27 cellular contexts compared by ENCODE assay signal in genomic region chr2:207762146-207762545, GRCh38. TPM values are rescaled to one million over a fixed set of nuclear protein-coding genes. Genes with fewer than 3 reads are reported as not detected.
DNase-seq lines count a peak whose midpoint lies in the region; ATAC-seq, FAIRE-seq and TF ChIP-seq lines count a peak whose summit lies in the region.
"Had no signal": no experiment of that assay in that cellular context is flagged by ENCODE, and none has a peak within 500 bp of the region (broad histone marks: within the 10 kb centered on the region; RNA-seq: fewer than 3 reads in every experiment).

No MANE protein-coding gene starts in this region.

- TF ChIP-seq EP300 in HepG2 (IDR thresholded peaks at IDR 0.05; ENCODE audit: low read depth in 2 of 2, low read length in 2 of 2) (no peak), HepG2 (CRISPR knock-in tag; IDR thresholded peaks at IDR 0.05; ENCODE audit: borderline replicate concordance) (no peak)

- H3K9ac ChIP-seq in HepG2 (ENCODE audit: insufficient read depth, low read depth, low read length) = no peak overlapping the region
- H3K9ac ChIP-seq in adipocyte (ENCODE audit: low read length) = no peak overlapping the region
- no peak overlapping the region for H3K9ac ChIP-seq in mesendoderm (ENCODE audit: low read length)

- BruUV-seq in HepG2 (replicated peaks; lab: Mats Ljungman, UMichigan) = no TSS peak

- POLR2A ChIA-PET in HepG2 (lab: Yijun Ruan, JAX) = interaction anchor here (0.8 to 2.1 kb wide), 6 partner anchors 12 to 174 kb away, joined by 3 to 27 read pairs (median 3); no protein-coding TSS in a partner anchor

- H3K79me1 ChIP-seq in mesendoderm (ENCODE audit: low read length) = peaks cover 8% of the 10 kb centered on the region

- H2BK5ac ChIP-seq in mesendoderm (ENCODE audit: low read length) = no peak overlapping the region

- H3K4me1 ChIP-seq in HepG2 (ENCODE audit: insufficient read depth, low read length) (peaks cover 61% of the 10 kb centered on the region), right lobe of liver (peaks cover 0 to 43% (median 15%) of the 10 kb centered on the region in 4 donors), adipocyte (ENCODE audit: control insufficient read depth, insufficient read depth, low read length) (peaks cover 16% of the 10 kb centered on the region), mesendoderm (ENCODE audit: control insufficient read depth, low read depth, low read length) (peaks cover 13% of the 10 kb centered on the region), prostate gland (replicated peaks) (peaks cover 12% of the 10 kb centered on the region)
- H3K4me1 ChIP-seq: SJSA1 had no signal

- no peak overlapping the region for H3K27ac Mint-ChIP-seq in stimulated activated effector memory CD8-positive, alpha-beta T cell treated with anti-CD3 and anti-CD28 coated beads, Interleukin-12 subunit alpha, Interleukin-12 subunit beta, amount 100 ng/mL, for 72 hours
- H3K27ac Mint-ChIP-seq: CD8-positive, alpha-beta T cell; IgD-negative memory B cell had no signal

- DNase-seq in HepG2 (ENCODE audit: low spot score) (no peak), right lobe of liver (no peak), adipocyte (ENCODE audit: low read depth) (peak; percentile 19), mesendoderm (peak; percentile 56), NCI-H2227 (lab: John Stamatoyannopoulos, UW; ENCODE audit: unreplicated experiment) (no peak), prostate gland (ENCODE audit: low spot score) (no peak), AML-193 (lab: John Stamatoyannopoulos, UW) (no peak)
- DNase-seq in stimulated activated effector memory CD8-positive, alpha-beta T cell treated with anti-CD3 and anti-CD28 coated beads, Interleukin-12 subunit alpha, Interleukin-12 subunit beta, amount 100 ng/mL, for 72 hours (ENCODE audit: low spot score in 2 of 2) = no peak
- DNase-seq: ACHN; CD8-positive, alpha-beta T cell; DMS53; EL; H7; Karpas-422; MV-4-11; NCI-H1694; NCI-H2081 treated with DMSO at 0.1 percent for 48 hours; NCI-H2171 treated with DMSO at 0.1 percent for 48 hours; NCI-H446 treated with DMSO at 0.1 percent for 48 hours; OCI-M1 had no signal

- no peak overlapping the region for H3K23ac ChIP-seq in mesendoderm (ENCODE audit: low read length)

- no peak overlapping the region for H3K56ac ChIP-seq in mesendoderm (ENCODE audit: low read length)

- no peak for TF ChIP-seq RAD21 in HepG2 (CRISPR knock-in tag; IDR thresholded peaks at IDR 0.05)

- H3K4me3 ChIP-seq in HepG2 (replicated peaks in 1 of 3; ENCODE audit: insufficient read depth in 1 of 3, low read depth in 2 of 3, low read length in 3 of 3) = no peak overlapping the region
- no peak overlapping the region for H3K4me3 ChIP-seq in right lobe of liver
- no peak overlapping the region for H3K4me3 ChIP-seq in adipocyte (ENCODE audit: low read length)
- H3K4me3 ChIP-seq in mesendoderm (ENCODE audit: low read length) = no peak overlapping the region
- no peak overlapping the region for H3K4me3 ChIP-seq in prostate gland
- H3K4me3 ChIP-seq: BLaER1 treated with 17β-estradiol and CSF1 and Interleukin-3, amounts not matched to agents 10 nM and 100 nM; SJSA1 had no signal

- in situ Hi-C loops in HepG2 (cut with HindIII; ENCODE audit: extremely low pct_ligation_motif_present, low pct_unique_long_range_greater_than_20kb) = no loop called here

- H3K4ac ChIP-seq in mesendoderm (ENCODE audit: low read depth, low read length) = no peak overlapping the region

- H3K36me3 ChIP-seq in HepG2 (replicated peaks in 1 of 2; ENCODE audit: control insufficient read depth in 1 of 2, insufficient read depth in 2 of 2, low read length in 2 of 2) (peaks cover 15 to 60% of the 10 kb centered on the region in 2 experiments), right lobe of liver (peaks cover 0 to 35% (median 4%) of the 10 kb centered on the region in 4 donors), adipocyte (ENCODE audit: control insufficient read depth, insufficient read depth, low read length, severe bottlenecking) (peaks cover 35% of the 10 kb centered on the region), mesendoderm (ENCODE audit: control insufficient read depth, insufficient read depth, low read length) (peaks cover 2% of the 10 kb centered on the region), prostate gland (no peaks in the 10 kb centered on the region)

- TF ChIP-seq CTCF in HepG2 (CRISPR knock-in tag; IDR thresholded peaks at IDR 0.05) (no peak), right lobe of liver (IDR thresholded peaks at IDR 0.05) (no peak), prostate gland (IDR thresholded peaks at IDR 0.05) (no peak)

- no peak for TF ChIP-seq POLR2A in HepG2 (IDR thresholded peaks at IDR 0.05; ENCODE audit: insufficient read depth in 1 of 2, low read depth in 2 of 2, low read length in 2 of 2)
- TF ChIP-seq POLR2A in right lobe of liver (IDR thresholded peaks at IDR 0.05) = no peak
- TF ChIP-seq POLR2A in prostate gland (IDR thresholded peaks at IDR 0.05) = no peak

- ATAC-seq in HepG2 = no peak
- no peak for ATAC-seq in right lobe of liver
- ATAC-seq in stimulated activated effector memory CD8-positive, alpha-beta T cell treated with anti-CD3 and anti-CD28 coated beads, Interleukin-12 subunit alpha, Interleukin-12 subunit beta, amount 100 ng/mL, for 72 hours = no peak
- ATAC-seq: CD8-positive, alpha-beta T cell; Right ventricle myocardium inferior had no signal

- intact Hi-C loops in HepG2 (cut with micrococcal nuclease; ENCODE audit: unreplicated experiment) = no loop called here
- intact Hi-C loops in right lobe of liver (cut with DNase I) = loop anchor here in 1 of 2 donors (10.0 kb wide), 1 partner anchor 213 kb away; no protein-coding TSS in a partner anchor
- intact Hi-C loops in prostate gland (cut with DNase I) = no loop called here

- no peaks in the 10 kb centered on the region for H3K9me3 ChIP-seq in HepG2 (ENCODE audit: low read length)
- H3K9me3 ChIP-seq in right lobe of liver = no peaks in the 10 kb centered on the region
- H3K9me3 ChIP-seq in adipocyte (ENCODE audit: control insufficient read depth, low read length) = no peaks in the 10 kb centered on the region
- no peaks in the 10 kb centered on the region for H3K9me3 ChIP-seq in prostate gland
- H3K9me3 ChIP-seq: SJSA1 had no signal

- no peak for FAIRE-seq in HepG2 (lab: Jason Lieb, UNC)
- FAIRE-seq: D721Med had no signal

- H3K79me2 ChIP-seq in HepG2 (ENCODE audit: insufficient read depth, low read length) (peaks cover 61% of the 10 kb centered on the region), mesendoderm (ENCODE audit: control insufficient read depth, insufficient read depth, low read length) (peaks cover 35% of the 10 kb centered on the region)

- H3K4me3 Mint-ChIP-seq in stimulated activated effector memory CD8-positive, alpha-beta T cell treated with anti-CD3 and anti-CD28 coated beads, Interleukin-12 subunit alpha, Interleukin-12 subunit beta, amount 100 ng/mL, for 72 hours = no peak overlapping the region
- H3K4me3 Mint-ChIP-seq: CD8-positive, alpha-beta T cell; IgD-negative memory B cell had no signal

- no peak overlapping the region for H4K8ac ChIP-seq in mesendoderm (ENCODE audit: low read depth, low read length)

- H3K4me2 ChIP-seq in HepG2 (ENCODE audit: low read depth, low read length) = no peak overlapping the region
- H3K4me2 ChIP-seq in mesendoderm (ENCODE audit: low read length) = no peak overlapping the region
- H3K4me2 ChIP-seq: BLaER1 treated with 17β-estradiol and CSF1 and Interleukin-3, amounts not matched to agents 10 nM and 100 nM had no signal

- H3K4me1 Mint-ChIP-seq in stimulated activated effector memory CD8-positive, alpha-beta T cell treated with anti-CD3 and anti-CD28 coated beads, Interleukin-12 subunit alpha, Interleukin-12 subunit beta, amount 100 ng/mL, for 72 hours = peaks cover 3% of the 10 kb centered on the region

- H2AK5ac ChIP-seq in mesendoderm (ENCODE audit: low read length) = no peak overlapping the region

- peaks cover 2% of the 10 kb centered on the region for H3K36me3 Mint-ChIP-seq in stimulated activated effector memory CD8-positive, alpha-beta T cell treated with anti-CD3 and anti-CD28 coated beads, Interleukin-12 subunit alpha, Interleukin-12 subunit beta, amount 100 ng/mL, for 72 hours
- H3K36me3 Mint-ChIP-seq: CD8-positive, alpha-beta T cell; IgD-negative memory B cell had no signal

- WGBS in HepG2 (ENCODE audit: low lambda C conversion rate) = 94% methylated on average over 8 of the region's 8 CpGs
- 90% methylated on average over 5 of the region's 8 CpGs for WGBS in right lobe of liver (ENCODE audit: insufficient coverage, low coverage, low lambda C conversion rate, missing lambda C conversion rate)
- no CpG with 5 or more reads among the region's 8 CpGs for WGBS in mesendoderm (ENCODE audit: extremely low coverage, insufficient coverage, low lambda C conversion rate)
- 96% methylated on average over 8 of the region's 8 CpGs for WGBS in prostate gland

- CTCF ChIA-PET in HepG2 (lab: Yijun Ruan, JAX; ENCODE audit: low intra/inter-chr PET ratio, low total read pairs) = no interaction called here

- H3K9me3 Mint-ChIP-seq in stimulated activated effector memory CD8-positive, alpha-beta T cell treated with anti-CD3 and anti-CD28 coated beads, Interleukin-12 subunit alpha, Interleukin-12 subunit beta, amount 100 ng/mL, for 72 hours = no peaks in the 10 kb centered on the region
- H3K9me3 Mint-ChIP-seq: CD8-positive, alpha-beta T cell; IgD-negative memory B cell had no signal

- H3K18ac ChIP-seq in mesendoderm (ENCODE audit: low read length) = no peak overlapping the region

- no peaks in the 10 kb centered on the region; a peak in 1 of 5 replicates for H3K27me3 ChIP-seq in HepG2 (ENCODE audit: control insufficient read depth in 1 of 2, insufficient read depth in 2 of 2, low read length in 2 of 2)
- no peaks in the 10 kb centered on the region for H3K27me3 ChIP-seq in right lobe of liver
- no peaks in the 10 kb centered on the region for H3K27me3 ChIP-seq in adipocyte (replicated peaks; ENCODE audit: control insufficient read depth, insufficient read depth, low read length)
- no peaks in the 10 kb centered on the region for H3K27me3 ChIP-seq in mesendoderm (ENCODE audit: insufficient read depth, low read length, poor library complexity)
- no peaks in the 10 kb centered on the region for H3K27me3 ChIP-seq in prostate gland (replicated peaks; ENCODE audit: insufficient read depth)
- H3K27me3 ChIP-seq: BLaER1 treated with 17β-estradiol and CSF1 and Interleukin-3, amounts not matched to agents 10 nM and 100 nM; SJSA1 had no signal

- peak overlapping the region; percentile 5 for H3K27ac ChIP-seq in HepG2 (ENCODE audit: extremely low read length, insufficient read depth, low read length)
- no peak overlapping the region for H3K27ac ChIP-seq in right lobe of liver
- no peak overlapping the region for H3K27ac ChIP-seq in mesendoderm (ENCODE audit: low read depth, low read length)
- no peak overlapping the region for H3K27ac ChIP-seq in prostate gland
- H3K27ac ChIP-seq: 22Rv1; BLaER1 treated with 17β-estradiol and CSF1 and Interleukin-3, amounts not matched to agents 10 nM and 100 nM; HL-60; SJSA1 had no signal

- no peak overlapping the region for H4K5ac ChIP-seq in mesendoderm (ENCODE audit: low read length)

- no peak overlapping the region for H2BK15ac ChIP-seq in mesendoderm (replicated peaks; ENCODE audit: low read depth)

- H2AFZ ChIP-seq in HepG2 (ENCODE audit: low read length) = no peak overlapping the region

- H4K20me1 ChIP-seq in HepG2 (ENCODE audit: insufficient read depth, low read length) = peaks cover 62% of the 10 kb centered on the region

- no peak overlapping the region for H2BK120ac ChIP-seq in mesendoderm (ENCODE audit: low read depth, low read length)

RNA-seq across cellular contexts. Expression of gene FZD5, which starts 7.6 kb away (rescaled TPM):
- total RNA-seq in HepG2 (2016; rRNA removed; fragmentation: Illumina TruSeq; extraction: Trizol) = 28.9 and 34.3 TPM in 2 replicates
- 3.1 and 4.0 TPM in 2 replicates for total RNA-seq in HepG2 (2016; cell fraction: cytosol; rRNA removed; fragmentation: Illumina TruSeq; extraction: Trizol; ENCODE audit: low read depth)
- total RNA-seq in HepG2 (2016; cell fraction: insoluble cytoplasmic fraction; rRNA removed; fragmentation: Illumina TruSeq; extraction: Trizol) = 27.1 and 33.9 TPM in 2 replicates
- 17.9 and 18.6 TPM in 2 replicates for total RNA-seq in HepG2 (2016; cell fraction: membrane; rRNA removed; fragmentation: Illumina TruSeq; extraction: Trizol)
- 49.9 and 55.0 TPM in 2 replicates for total RNA-seq in HepG2 (2016; cell fraction: nucleus; rRNA removed; fragmentation: Illumina TruSeq; extraction: Trizol)
- 25.3 and 29.1 TPM in 2 replicates for polyA plus RNA-seq in HepG2 (2011; rRNA removed)
- 17.7 and 21.9 TPM in 2 replicates for polyA plus RNA-seq in HepG2 (2011; cell fraction: cytosol; rRNA removed)
- 46.8 and 48.3 TPM in 2 replicates for polyA plus RNA-seq in HepG2 (2011; cell fraction: nucleus; rRNA removed)
- 41.5 and 51.6 TPM in 2 replicates for polyA plus RNA-seq in HepG2 (2012)
- 1.9 and 2.0 TPM in 2 replicates for polyA plus RNA-seq in HepG2 (2016; cell fraction: cytosol; fragmentation: Illumina TruSeq; extraction: Trizol; ENCODE audit: low read depth)
- polyA plus RNA-seq in HepG2 (2016; cell fraction: insoluble cytoplasmic fraction; fragmentation: Illumina TruSeq; extraction: Trizol; ENCODE audit: low read depth) = 21.1 and 22.9 TPM in 2 replicates
- polyA plus RNA-seq in HepG2 (2016; cell fraction: membrane; fragmentation: Illumina TruSeq; extraction: Trizol; ENCODE audit: low read depth) = 6.8 and 7.4 TPM in 2 replicates
- 38.4 and 40.1 TPM in 2 replicates for polyA plus RNA-seq in HepG2 (2016; cell fraction: nucleus; fragmentation: Illumina TruSeq; extraction: Trizol; ENCODE audit: insufficient read depth, low read depth)
- 4.3 and 130 TPM in 2 replicates for polyA minus RNA-seq in HepG2 (2011; rRNA and poly(A)+ RNA removed; ENCODE audit: low replicate concordance)
- 61.0 and 69.9 TPM in 2 replicates for polyA minus RNA-seq in HepG2 (2011; cell fraction: cytosol; rRNA and poly(A)+ RNA removed)
- polyA minus RNA-seq in HepG2 (2011; cell fraction: nucleus; rRNA and poly(A)+ RNA removed) = 116 and 135 TPM in 2 replicates
- 10 to 100 TPM; 18.5 to 37.4 (median 29.3) TPM for total RNA-seq in right lobe of liver
- polyA plus RNA-seq in mesendoderm (2013, experiment 1 of 2) = 42.5 TPM
- 41.3 TPM for polyA plus RNA-seq in mesendoderm (2013, experiment 2 of 2)
- 10 to 100 TPM in 1 of 2 donors, 1 to 10 TPM in 1; 9.1 to 32.7 TPM for total RNA-seq in prostate gland

RNA-seq across cellular contexts. Expression of gene CCNYL1, which starts 50.7 kb away (rescaled TPM):
- total RNA-seq in HepG2 (2016; rRNA removed; fragmentation: Illumina TruSeq; extraction: Trizol) = 12.5 and 20.2 TPM in 2 replicates
- total RNA-seq in HepG2 (2016; cell fraction: cytosol; rRNA removed; fragmentation: Illumina TruSeq; extraction: Trizol; ENCODE audit: low read depth) = 27.0 and 29.5 TPM in 2 replicates
- 10.0 and 17.8 TPM in 2 replicates for total RNA-seq in HepG2 (2016; cell fraction: insoluble cytoplasmic fraction; rRNA removed; fragmentation: Illumina TruSeq; extraction: Trizol)
- 33.7 and 38.3 TPM in 2 replicates for total RNA-seq in HepG2 (2016; cell fraction: membrane; rRNA removed; fragmentation: Illumina TruSeq; extraction: Trizol)
- total RNA-seq in HepG2 (2016; cell fraction: nucleus; rRNA removed; fragmentation: Illumina TruSeq; extraction: Trizol) = 16.4 and 19.2 TPM in 2 replicates
- 13.8 and 16.2 TPM in 2 replicates for polyA plus RNA-seq in HepG2 (2011; rRNA removed)
- polyA plus RNA-seq in HepG2 (2011; cell fraction: cytosol; rRNA removed) = 6.9 and 11.0 TPM in 2 replicates
- polyA plus RNA-seq in HepG2 (2011; cell fraction: nucleus; rRNA removed) = 9.8 and 10.3 TPM in 2 replicates
- 17.2 and 21.4 TPM in 2 replicates for polyA plus RNA-seq in HepG2 (2012)
- polyA plus RNA-seq in HepG2 (2016; cell fraction: cytosol; fragmentation: Illumina TruSeq; extraction: Trizol; ENCODE audit: low read depth) = 43.2 and 48.7 TPM in 2 replicates
- polyA plus RNA-seq in HepG2 (2016; cell fraction: insoluble cytoplasmic fraction; fragmentation: Illumina TruSeq; extraction: Trizol; ENCODE audit: low read depth) = 35.4 and 41.7 TPM in 2 replicates
- polyA plus RNA-seq in HepG2 (2016; cell fraction: membrane; fragmentation: Illumina TruSeq; extraction: Trizol; ENCODE audit: low read depth) = 77.8 and 84.1 TPM in 2 replicates
- polyA plus RNA-seq in HepG2 (2016; cell fraction: nucleus; fragmentation: Illumina TruSeq; extraction: Trizol; ENCODE audit: insufficient read depth, low read depth) = 34.4 and 39.4 TPM in 2 replicates
- polyA minus RNA-seq in HepG2 (2011; rRNA and poly(A)+ RNA removed; ENCODE audit: low replicate concordance) = 3.2 and 9.0 TPM in 2 replicates
- polyA minus RNA-seq in HepG2 (2011; cell fraction: cytosol; rRNA and poly(A)+ RNA removed) = 16.2 and 19.4 TPM in 2 replicates
- 19.1 and 23.7 TPM in 2 replicates for polyA minus RNA-seq in HepG2 (2011; cell fraction: nucleus; rRNA and poly(A)+ RNA removed)
- 10 to 100 TPM in 2 of 6 experiments, 1 to 10 TPM in 4; 7.1 to 11.9 (median 9.4) TPM for total RNA-seq in right lobe of liver
- 21.5 TPM for polyA plus RNA-seq in mesendoderm (2013, experiment 1 of 2)
- polyA plus RNA-seq in mesendoderm (2013, experiment 2 of 2) = 22.0 TPM
- total RNA-seq in prostate gland = 1 to 10 TPM; 5.7 to 9.7 TPM

Comparison
In these comparisons a context has a peak if more than half of its experiments do, and no peak if none do; other contexts are left out.
1. DNase-seq: peak in adipocyte (single experiment) and mesendoderm (single experiment); none in HepG2 (single experiment), right lobe of liver (0 of 3), NCI-H2227 (single experiment), prostate gland (single experiment), stimulated activated effector memory CD8-positive, alpha-beta T cell treated with anti-CD3 and anti-CD28 coated beads, Interleukin-12 subunit alpha, Interleukin-12 subunit beta, amount 100 ng/mL, for 72 hours (0 of 2) and AML-193 (0 of 2).